16 cellular contexts compared by ENCODE assay signal in genomic region chr3:150589759-150590158, GRCh38. TPM values are rescaled to one million over a fixed set of nuclear protein-coding genes. Genes with fewer than 3 reads are reported as not detected.
DNase-seq lines count a peak whose midpoint lies in the region; ATAC-seq and TF ChIP-seq lines count a peak whose summit lies in the region.
"Had no signal": no experiment of that assay in that cellular context is flagged by ENCODE, and none has a peak within 500 bp of the region (broad histone marks: within the 10 kb centered on the region; RNA-seq: fewer than 3 reads in every experiment).

No MANE protein-coding gene starts in this region.

- peak; percentile 20 for DNase-seq in NCI-H82 (lab: John Stamatoyannopoulos, UW)
- DNase-seq in NCI-H82 treated with DMSO at 0.1 percent for 48 hours (lab: John Stamatoyannopoulos, UW; ENCODE audit: unreplicated experiment) = no peak
- DNase-seq in CD4-positive, alpha-beta T cell = no peak
- no peak for DNase-seq in activated CD4-positive, alpha-beta memory T cell treated with anti-CD3 and anti-CD28 coated beads for 36 hours
- no peak for DNase-seq in foreskin keratinocyte
- DNase-seq in HEK293T (ENCODE audit: extremely low spot score) = no peak
- DNase-seq in NCI-H510A (lab: John Stamatoyannopoulos, UW) = no peak
- DNase-seq: NCI-H748 treated with DMSO at 0.1 percent for 48 hours, posterior cingulate gyrus, small intestine, T-cell, transverse colon had no signal

- no peaks in the 10 kb centered on the region for H3K9me3 ChIP-seq in CD4-positive, alpha-beta T cell (ENCODE audit: control insufficient read depth, low read length)
- H3K9me3 ChIP-seq: gastroesophageal sphincter, transverse colon had no signal

- no peaks in the 10 kb centered on the region for H3K4me1 ChIP-seq in foreskin keratinocyte
- H3K4me1 ChIP-seq: gastroesophageal sphincter, transverse colon had no signal

- H3K4me1 Mint-ChIP-seq in CD4-positive, alpha-beta T cell (ENCODE audit: low read depth) = peaks cover 14% of the 10 kb centered on the region
- H3K4me1 Mint-ChIP-seq in activated CD4-positive, alpha-beta memory T cell treated with anti-CD3 and anti-CD28 coated beads for 36 hours (ENCODE audit: low read depth) = peaks cover 6% of the 10 kb centered on the region
- H3K4me1 Mint-ChIP-seq: CD14-positive monocyte, WTC11 had no signal

- intact Hi-C loops in CD4-positive, alpha-beta T cell (cut with DNase I, micrococcal nuclease) = no loop called here
- intact Hi-C loops in activated CD4-positive, alpha-beta memory T cell treated with anti-CD3 and anti-CD28 coated beads for 36 hours (cut with micrococcal nuclease) = no loop called here

- no peaks in the 10 kb centered on the region for H3K27me3 ChIP-seq in CD4-positive, alpha-beta T cell (ENCODE audit: control insufficient read depth, insufficient read depth, low read length)
- no peaks in the 10 kb centered on the region for H3K27me3 ChIP-seq in foreskin keratinocyte
- H3K27me3 ChIP-seq: gastroesophageal sphincter, transverse colon had no signal

- H3K4me3 Mint-ChIP-seq in CD4-positive, alpha-beta T cell = no peak overlapping the region
- no peak overlapping the region for H3K4me3 Mint-ChIP-seq in activated CD4-positive, alpha-beta memory T cell treated with anti-CD3 and anti-CD28 coated beads for 36 hours
- H3K4me3 Mint-ChIP-seq: CD14-positive monocyte, T-cell, WTC11 had no signal

- ATAC-seq in CD4-positive, alpha-beta T cell (ENCODE audit: poor library complexity) = peak; percentile 24
- ATAC-seq in foreskin keratinocyte = peak; percentile 46
- ATAC-seq in GM18858 (IDR thresholded peaks at IDR 0.05; ENCODE audit: unreplicated experiment) = no peak
- ATAC-seq: gastroesophageal sphincter, WTC11 had no signal

- peak overlapping the region; percentile 40 for H3K27ac Mint-ChIP-seq in CD4-positive, alpha-beta T cell
- peak overlapping the region; percentile 0 for H3K27ac Mint-ChIP-seq in activated CD4-positive, alpha-beta memory T cell treated with anti-CD3 and anti-CD28 coated beads for 36 hours
- H3K27ac Mint-ChIP-seq: WTC11 had no signal

- POLR2A ChIA-PET in CD4-positive, alpha-beta T cell (lab: Charles Lee) = interaction anchor here (1.0 to 1.4 kb wide), 3 partner anchors 13 to 43 kb away, joined by 3 to 5 read pairs (median 3); partner anchors contain the start of genes EIF2A, SELENOT and SERP1
- POLR2A ChIA-PET in activated CD4-positive, alpha-beta memory T cell treated with anti-CD3 and anti-CD28 coated beads for 36 hours (lab: Charles Lee) = interaction anchor here (1.4 kb wide), 1 partner anchor 13 kb away, joined by 4 read pairs; the partner anchor contains the start of gene SELENOT
- POLR2A ChIA-PET in HEK293T (lab: Yijun Ruan, JAX) = interaction anchor here (1.0 kb wide), 1 partner anchor 13 kb away, joined by 3 read pairs; the partner anchor contains the start of gene SELENOT

- H3K27ac ChIP-seq in CD4-positive, alpha-beta T cell (ENCODE audit: low read depth, low read length) = no peak overlapping the region
- no peak overlapping the region for H3K27ac ChIP-seq in foreskin keratinocyte
- H3K27ac ChIP-seq: gastroesophageal sphincter, transverse colon had no signal

- peaks cover 34% of the 10 kb centered on the region for H3K36me3 Mint-ChIP-seq in CD4-positive, alpha-beta T cell (ENCODE audit: low read depth)
- peaks cover 11% of the 10 kb centered on the region for H3K36me3 Mint-ChIP-seq in activated CD4-positive, alpha-beta memory T cell treated with anti-CD3 and anti-CD28 coated beads for 36 hours

- H3K27me3 Mint-ChIP-seq in CD4-positive, alpha-beta T cell = no peaks in the 10 kb centered on the region
- no peaks in the 10 kb centered on the region for H3K27me3 Mint-ChIP-seq in activated CD4-positive, alpha-beta memory T cell treated with anti-CD3 and anti-CD28 coated beads for 36 hours
- H3K27me3 Mint-ChIP-seq: T-cell had no signal

- TF ChIP-seq CTCF in CD4-positive, alpha-beta T cell (IDR thresholded peaks at IDR 0.05) = no peak
- no peak for TF ChIP-seq CTCF in foreskin keratinocyte (conservative IDR thresholded peaks at IDR 0.05)

- CTCF ChIA-PET in CD4-positive, alpha-beta T cell (lab: Charles Lee) = no interaction called here
- CTCF ChIA-PET in activated CD4-positive, alpha-beta memory T cell treated with anti-CD3 and anti-CD28 coated beads for 36 hours (lab: Charles Lee) = interaction anchor here (0.6 kb wide), 1 partner anchor 13 kb away, joined by 3 read pairs; the partner anchor contains the start of gene SELENOT
- CTCF ChIA-PET in HEK293T (lab: Yijun Ruan, JAX) = no interaction called here

- H3K9me3 Mint-ChIP-seq in CD4-positive, alpha-beta T cell = no peaks in the 10 kb centered on the region
- H3K9me3 Mint-ChIP-seq in activated CD4-positive, alpha-beta memory T cell treated with anti-CD3 and anti-CD28 coated beads for 36 hours = no peaks in the 10 kb centered on the region
- H3K9me3 Mint-ChIP-seq: CD14-positive monocyte, T-cell, WTC11 had no signal

TF ChIP-seq in HEK293T, 16 proteins besides CTCF, POLR2A, EP300 and RAD21:
- TF ChIP-seq L3MBTL2 (conservative IDR thresholded peaks at IDR 0.05) (no peak), PKNOX1 (IDR thresholded peaks at IDR 0.05) (no peak), FOXA1 (IDR thresholded peaks at IDR 0.05) (no peak), SUZ12 (IDR thresholded peaks at IDR 0.05) (no peak), CTBP1 (IDR thresholded peaks at IDR 0.05; ENCODE audit: borderline replicate concordance) (no peak), ZNF384 (IDR thresholded peaks at IDR 0.05) (no peak), NFRKB (IDR thresholded peaks at IDR 0.05) (no peak), ELF4 (IDR thresholded peaks at IDR 0.05) (no peak), HDGF (IDR thresholded peaks at IDR 0.05; ENCODE audit: borderline replicate concordance) (no peak), BHLHE40 (IDR thresholded peaks at IDR 0.05; ENCODE audit: borderline replicate concordance) (no peak), ARNT (IDR thresholded peaks at IDR 0.05) (no peak), LEF1 (IDR thresholded peaks at IDR 0.05; ENCODE audit: borderline replicate concordance) (no peak), SP1 (IDR thresholded peaks at IDR 0.05) (no peak), FOXK2 (IDR thresholded peaks at IDR 0.05) (no peak)
TF ChIP-seq in HEK293T: peak in this region for 0.

RNA-seq across cellular contexts. Expression of gene SELENOT, which starts 13.4 kb away (rescaled TPM):
- 100 to 1,000 TPM; 110 to 115 TPM for total RNA-seq in CD4-positive, alpha-beta T cell
- 100 to 1,000 TPM; 105 to 111 TPM for total RNA-seq in activated CD4-positive, alpha-beta memory T cell treated with anti-CD3 and anti-CD28 coated beads for 36 hours
- 115 and 121 TPM in 2 replicates for total RNA-seq in foreskin keratinocyte
- polyA plus RNA-seq in foreskin keratinocyte = 92.1 and 110 TPM in 2 replicates

RNA-seq across cellular contexts. Expression of gene EIF2A, which starts 43.2 kb away (rescaled TPM):
- 100 to 1,000 TPM; 115 to 122 TPM for total RNA-seq in CD4-positive, alpha-beta T cell
- total RNA-seq in activated CD4-positive, alpha-beta memory T cell treated with anti-CD3 and anti-CD28 coated beads for 36 hours = 100 to 1,000 TPM; 131 to 137 TPM
- total RNA-seq in foreskin keratinocyte = 87.7 and 91.1 TPM in 2 replicates
- 49.9 and 60.9 TPM in 2 replicates for polyA plus RNA-seq in foreskin keratinocyte

RNA-seq across cellular contexts. Expression of gene SERP1, which starts 43.5 kb away (rescaled TPM):
- total RNA-seq in CD4-positive, alpha-beta T cell = 100 to 1,000 TPM; 141 to 147 TPM
- 100 to 1,000 TPM; 100 to 111 TPM for total RNA-seq in activated CD4-positive, alpha-beta memory T cell treated with anti-CD3 and anti-CD28 coated beads for 36 hours
- 81.0 and 97.7 TPM in 2 replicates for total RNA-seq in foreskin keratinocyte
- polyA plus RNA-seq in foreskin keratinocyte = 60.3 and 76.5 TPM in 2 replicates
